In the genomic region with DNA sequence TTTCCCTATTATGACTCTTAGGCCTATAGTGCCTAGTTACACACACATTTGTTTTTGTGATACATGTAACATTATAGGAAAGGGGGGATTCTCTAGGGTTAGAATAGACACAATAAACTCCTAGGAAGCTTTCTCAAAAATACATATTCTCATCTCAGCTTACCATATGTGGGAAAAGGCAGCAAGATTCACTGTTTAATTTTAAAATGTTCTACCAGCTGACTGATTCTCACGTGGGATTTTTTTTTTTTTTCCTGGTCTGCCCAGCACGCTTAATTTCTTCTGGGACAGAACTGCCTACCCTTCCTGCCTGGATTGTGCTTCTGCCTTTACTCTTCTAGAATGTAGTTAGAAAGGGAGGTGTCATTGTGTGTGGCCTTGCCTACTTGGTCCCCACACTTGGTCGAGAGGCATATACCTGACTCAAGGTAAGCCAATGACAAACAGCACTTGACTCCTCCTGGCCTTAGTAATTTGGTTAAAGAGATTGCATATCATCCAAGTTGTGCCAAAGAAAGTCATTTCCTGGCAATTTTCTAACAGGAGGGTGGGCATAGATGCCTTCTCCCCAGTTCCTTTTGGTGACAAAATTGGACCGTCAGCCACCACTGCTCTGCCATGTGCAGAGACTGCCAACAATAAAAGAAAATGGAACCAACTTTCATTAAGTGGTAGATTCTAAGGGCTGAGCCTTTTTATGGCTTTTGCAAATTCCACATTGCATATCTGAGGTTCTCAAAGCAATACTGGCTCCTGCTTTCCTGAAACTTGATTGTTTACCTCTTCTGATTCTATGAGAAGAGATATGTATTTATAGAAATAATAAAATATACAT, we compare ENCODE assay signal across 8 cellular contexts. TPM values are rescaled to one million over a fixed set of nuclear protein-coding genes. Genes with fewer than 3 reads are reported as not detected.
A peak's percentile ranks its signal among the peaks of the same experiment; 100 is the strongest.
DNase-seq lines count a peak whose midpoint lies in the region; ATAC-seq, FAIRE-seq and TF ChIP-seq lines count a peak whose summit lies in the region.

No MANE protein-coding gene starts in this region.

- H3K4me1 Mint-ChIP-seq in naive thymus-derived CD4-positive, alpha-beta T cell: peaks cover 6 to 66% (median 26%) of the 10 kb centered on the region in 7 donors

- H3K9me3 ChIP-seq in BLaER1 treated with 17β-estradiol and CSF1 and Interleukin-3, amounts not matched to agents 10 nM and 100 nM (replicated peaks in 1 of 11): peaks cover 0 to 14% (median 5%) of the 10 kb centered on the region in 11 experiments; a peak in 11 of 22 replicates
- no peaks in the 10 kb centered on the region for H3K9me3 ChIP-seq in GM12878 (replicated peaks; ENCODE audit: control insufficient read depth, insufficient read depth, low read length)
- no peaks in the 10 kb centered on the region for H3K9me3 ChIP-seq in naive thymus-derived CD4-positive, alpha-beta T cell (ENCODE audit: control insufficient read depth in 2 of 3, low read length in 3 of 3)

- no TSS peak for BruUV-seq in GM12878 (replicated peaks; lab: Mats Ljungman, UMichigan)

- CTCF ChIA-PET in GM12878 (lab: Yijun Ruan, JAX): interaction anchor here (0.6 to 1.1 kb wide), 4 partner anchors 70 to 480 kb away, joined by 3 read pairs; no protein-coding TSS in a partner anchor
- CTCF ChIA-PET in naive thymus-derived CD4-positive, alpha-beta T cell (lab: Charles Lee): no interaction called here

- in situ Hi-C loops in GM12878 (cut with MboI): loop anchor here (10.0 kb wide), 1 partner anchor 263 kb away; the partner anchor contains the start of gene SSR3

- no peak for TF ChIP-seq EP300 in GM12878 (IDR thresholded peaks at IDR 0.05; ENCODE audit: borderline replicate concordance in 1 of 2, control insufficient read depth in 1 of 2, low read depth in 2 of 2, low read length in 2 of 2)

- POLR2A ChIA-PET in GM12878 (lab: Charles Lee): interaction anchor here (0.7 to 1.2 kb wide), 5 partner anchors 128 to 270 kb away, joined by 3 to 8 read pairs (median 3); partner anchors contain the start of gene SSR3
- POLR2A ChIA-PET in naive thymus-derived CD4-positive, alpha-beta T cell (lab: Charles Lee): interaction anchor here (0.7 to 2.5 kb wide), 13 partner anchors 8 to 948 kb away, joined by 3 to 17 read pairs (median 4); partner anchors contain the start of genes CCNL1, LEKR1 and TIPARP

- no peak for TF ChIP-seq RAD21 in GM12878 (IDR thresholded peaks at IDR 0.05; ENCODE audit: insufficient read depth, low read depth, low read length)

- peaks cover 5 to 25% (median 14%) of the 10 kb centered on the region in 11 experiments; a peak in 15 of 22 replicates for H3K27me3 ChIP-seq in BLaER1 treated with 17β-estradiol and CSF1 and Interleukin-3, amounts not matched to agents 10 nM and 100 nM
- no peaks in the 10 kb centered on the region for H3K27me3 ChIP-seq in KMS-11 (ENCODE audit: insufficient read depth, low read depth)
- no peaks in the 10 kb centered on the region for H3K27me3 ChIP-seq in GM12878 (replicated peaks in 1 of 2; ENCODE audit: control insufficient read depth in 2 of 2, insufficient read depth in 2 of 2, low read length in 1 of 2)
- no peaks in the 10 kb centered on the region for H3K27me3 ChIP-seq in naive thymus-derived CD4-positive, alpha-beta T cell (ENCODE audit: control insufficient read depth in 2 of 2, insufficient read depth in 2 of 2, low read length in 2 of 2)

- intact Hi-C loops in GM12878 (cut with micrococcal nuclease; ENCODE audit: unreplicated experiment): loop anchor here (1.0 to 10.0 kb wide), 4 partner anchors 144 to 271 kb away; partner anchors contain the start of genes SSR3 and TIPARP
- intact Hi-C loops in naive thymus-derived CD4-positive, alpha-beta T cell (cut with micrococcal nuclease): loop anchor here (1.0 to 10.0 kb wide), 19 partner anchors 8 to 966 kb away; partner anchors contain the start of genes CCNL1 (in 2 of the 2), LEKR1 (in 2 of the 2), SLC33A1 (in 2 of the 2) and TIPARP (in 2 of the 2)

- peak overlapping the region in 2 of 10 experiments; percentile 59 to 62; a peak in 1 of 20 replicates for H3K4me3 ChIP-seq in BLaER1 treated with 17β-estradiol and CSF1 and Interleukin-3, amounts not matched to agents 10 nM and 100 nM
- H3K4me3 ChIP-seq in KMS-11 (IDR thresholded peaks at IDR 0.05; ENCODE audit: insufficient read depth, low read depth, low read length): peak overlapping the region; percentile 22
- peak overlapping the region; percentile 85 for H3K4me3 ChIP-seq in GM12878
- H3K4me3 ChIP-seq in naive thymus-derived CD4-positive, alpha-beta T cell (ENCODE audit: low read length): peak overlapping the region; percentile 64

- 69% methylated on average over 4 of the region's 4 CpGs for WGBS in GM12878 (ENCODE audit: insufficient coverage, insufficient replicate concordance, low lambda C conversion rate, missing lambda C conversion rate)

- ATAC-seq in GM12878 (no peak), GM21515 (IDR thresholded peaks at IDR 0.05; ENCODE audit: unreplicated experiment) (no peak)
- ATAC-seq in naive thymus-derived CD4-positive, alpha-beta T cell: no peak

- H3K9ac ChIP-seq in BLaER1 treated with 17β-estradiol and CSF1 and Interleukin-3, amounts not matched to agents 10 nM and 100 nM: peak overlapping the region in 1 of 11 experiments; percentile 66; a peak in 2 of 22 replicates
- H3K9ac ChIP-seq in KMS-11: peak overlapping the region; percentile 93
- H3K9ac ChIP-seq in GM12878 (ENCODE audit: control insufficient read depth, insufficient read depth, low read length): peak overlapping the region; percentile 87

- peak; percentile 46; the same call in 1 of the 2 replicates for TF ChIP-seq POLR2A in GM12878 (IDR thresholded peaks at IDR 0.05; ENCODE audit: low read depth, low read length)

- no peak for FAIRE-seq in GM12878 (lab: Jason Lieb, UNC)

- H3K9me3 Mint-ChIP-seq in naive thymus-derived CD4-positive, alpha-beta T cell: peaks cover 0 to 16% (median 0%) of the 10 kb centered on the region in 11 donors

- H3K4me2 ChIP-seq in BLaER1 treated with 17β-estradiol and CSF1 and Interleukin-3, amounts not matched to agents 10 nM and 100 nM: peak overlapping the region; percentile 76 to 96 (median 88); a peak in 17 of 22 replicates
- H3K4me2 ChIP-seq in KMS-11 (peak overlapping the region; percentile 97), GM12878 (ENCODE audit: control insufficient read depth, insufficient read depth) (peak overlapping the region; percentile 88)

- peaks cover 11 to 33% (median 16%) of the 10 kb centered on the region in 10 experiments; a peak in 19 of 20 replicates for H3K4me1 ChIP-seq in BLaER1 treated with 17β-estradiol and CSF1 and Interleukin-3, amounts not matched to agents 10 nM and 100 nM
- peaks cover 78% of the 10 kb centered on the region for H3K4me1 ChIP-seq in KMS-11 (ENCODE audit: low read depth, poor library complexity, severe bottlenecking)
- peaks cover 27% of the 10 kb centered on the region for H3K4me1 ChIP-seq in GM12878 (ENCODE audit: control insufficient read depth, insufficient read depth, low read length)
- peaks cover 8 to 10% of the 10 kb centered on the region in 2 donors for H3K4me1 ChIP-seq in naive thymus-derived CD4-positive, alpha-beta T cell (ENCODE audit: control insufficient read depth in 2 of 2, insufficient read depth in 2 of 2, low read length in 2 of 2)

- no peaks in the 10 kb centered on the region for H4K20me1 ChIP-seq in BLaER1 treated with 17β-estradiol and CSF1 and Interleukin-3, amounts not matched to agents 10 nM and 100 nM
- H4K20me1 ChIP-seq in KMS-11 (ENCODE audit: insufficient read depth): no peaks in the 10 kb centered on the region
- no peaks in the 10 kb centered on the region for H4K20me1 ChIP-seq in GM12878 (ENCODE audit: control insufficient read depth, insufficient read depth)

- DNase-seq in GM12878 (ENCODE audit: low read depth, low spot score) (no peak), amygdala (lab: John Stamatoyannopoulos, UW) (no peak), substantia nigra (lab: John Stamatoyannopoulos, UW) (no peak), HK-2 (ENCODE audit: unreplicated experiment) (no peak)
- DNase-seq in naive thymus-derived CD4-positive, alpha-beta T cell: no peak

- TF ChIP-seq CTCF in KMS-11 (conservative IDR thresholded peaks at IDR 0.05; ENCODE audit: low read depth, low read length) (no peak), GM12878 (IDR thresholded peaks at IDR 0.05 in 2 of 3, conservative IDR thresholded peaks at IDR 0.05 in 1 of 3; ENCODE audit: control insufficient read depth in 2 of 3, extremely low read depth in 1 of 3, insufficient read depth in 1 of 3, low read depth in 3 of 3, low read length in 3 of 3) (no peak)

- H2AFZ ChIP-seq in KMS-11 (ENCODE audit: low read depth) (peak overlapping the region; percentile 59), GM12878 (ENCODE audit: control insufficient read depth, low read depth, low read length) (peak overlapping the region; percentile 88; the same call in 1 of the 2 replicates)

- peaks cover 0 to 19% (median 4%) of the 10 kb centered on the region in 5 donors for H3K36me3 Mint-ChIP-seq in naive thymus-derived CD4-positive, alpha-beta T cell

- H3K27ac Mint-ChIP-seq in naive thymus-derived CD4-positive, alpha-beta T cell: peak overlapping the region; percentile 90 to 99 (median 96)

- H3K79me2 ChIP-seq in KMS-11 (ENCODE audit: insufficient read depth, low read depth) (peaks cover 12% of the 10 kb centered on the region; the same call in 1 of the 2 replicates), GM12878 (ENCODE audit: control insufficient read depth, insufficient read depth, low read length) (peaks cover 42% of the 10 kb centered on the region)

- H3K4me3 Mint-ChIP-seq in naive thymus-derived CD4-positive, alpha-beta T cell: peak overlapping the region; percentile 87 to 97 (median 95)

- SMC1A ChIA-PET in GM12878 (lab: Charles Lee; ENCODE audit: uncharacterized antibody, unreplicated experiment): interaction anchor here (0.6 to 2.4 kb wide), 15 partner anchors 9 to 320 kb away, joined by 3 to 9 read pairs (median 3); no protein-coding TSS in a partner anchor

- RAD21 ChIA-PET in GM12878 (lab: Charles Lee; ENCODE audit: unreplicated experiment): interaction anchor here (0.7 to 1.8 kb wide), 11 partner anchors 9 to 357 kb away, joined by 3 to 9 read pairs (median 4); partner anchors contain the start of gene SSR3

- H3K27me3 Mint-ChIP-seq in naive thymus-derived CD4-positive, alpha-beta T cell: no peaks in the 10 kb centered on the region

- H3K27ac ChIP-seq in BLaER1 treated with 17β-estradiol and CSF1 and Interleukin-3, amounts not matched to agents 10 nM and 100 nM: peak overlapping the region in 2 of 11 experiments; percentile 51 to 59; a peak in 2 of 22 replicates
- H3K27ac ChIP-seq in KMS-11 (peak overlapping the region; percentile 99), GM12878 (ENCODE audit: control insufficient read depth, insufficient read depth) (peak overlapping the region; percentile 95), substantia nigra (ENCODE audit: low read depth, low read length, poor library complexity, severe bottlenecking) (no peak overlapping the region)
- peak overlapping the region; percentile 67 for H3K27ac ChIP-seq in naive thymus-derived CD4-positive, alpha-beta T cell (ENCODE audit: low read depth, low read length)

- H3K36me3 ChIP-seq in BLaER1 treated with 17β-estradiol and CSF1 and Interleukin-3, amounts not matched to agents 10 nM and 100 nM: no peaks in the 10 kb centered on the region
- H3K36me3 ChIP-seq in KMS-11 (ENCODE audit: insufficient read depth): no peaks in the 10 kb centered on the region
- H3K36me3 ChIP-seq in GM12878 (ENCODE audit: control insufficient read depth in 2 of 2, insufficient read depth in 2 of 2, low read length in 1 of 2): no peaks in the 10 kb centered on the region
- H3K36me3 ChIP-seq in naive thymus-derived CD4-positive, alpha-beta T cell (ENCODE audit: control insufficient read depth in 2 of 3, insufficient read depth in 3 of 3, low read length in 3 of 3): no peaks in the 10 kb centered on the region

RNA-seq across cellular contexts. Expression of gene LEKR1, which starts 8.0 kb away (rescaled TPM):
- total RNA-seq in GM12878 (2013; cell fraction: nucleolus; rRNA removed): 13.6 and 45.8 TPM in 2 replicates
- total RNA-seq in GM12878 (2014; rRNA removed) (0.76 and 1.2 TPM in 2 replicates), GM12878 (2014; rRNA removed; fragmentation: Illumina TruSeq; extraction: Trizol) (1.1 and 2.8 TPM in 2 replicates), GM12878 (2021) (1.1 and 1.2 TPM in 2 replicates)
- 0.37 TPM for polyA plus RNA-seq in GM12878 (2011; ENCODE audit: low read depth)
- polyA plus RNA-seq in GM12878 (2011; rRNA removed) (0.90 and 3.1 TPM in 2 replicates), GM12878 (2014; fragmentation: Illumina TruSeq; extraction: Trizol) (0.48 and 2.2 TPM in 2 replicates), GM12878 (2014; fragmentation: Nextera tagmentation; extraction: Ambion mirVana) (1 to 10 TPM; 1.3 to 1.6 TPM), GM12878 (2014; rRNA removed) (1.3 and 1.6 TPM in 2 replicates), GM12878 (2016; fragmentation: Nextera tagmentation; extraction: Ambion mirVana) (1 to 10 TPM; 2.6 to 3.2 TPM)
- 0.33 and 0.84 TPM in 2 replicates for polyA plus RNA-seq in GM12878 (2011; cell fraction: cytosol; rRNA removed)
- polyA plus RNA-seq in GM12878 (2011; cell fraction: nucleus; rRNA removed): 1.1 and 1.7 TPM in 2 replicates
- 0.83 and 1.1 TPM in 2 replicates for polyA plus RNA-seq in GM12878 (2012)
- 2.3 TPM in 2 replicates for polyA minus RNA-seq in GM12878 (2011; rRNA and poly(A)+ RNA removed)
- not detected in 2 replicates for polyA minus RNA-seq in GM12878 (2011; cell fraction: cytosol; rRNA and poly(A)+ RNA removed)
- polyA minus RNA-seq in GM12878 (2011; cell fraction: nucleus; rRNA and poly(A)+ RNA removed): 5.2 and 6.0 TPM in 2 replicates
- total RNA-seq in naive thymus-derived CD4-positive, alpha-beta T cell: 1 to 10 TPM in 3 of 5 experiments, under 1 TPM in 2; 0.31 to 5.1 (median 1.2) TPM
- under 1 TPM; 0.19 to 0.33 TPM for polyA plus RNA-seq in naive thymus-derived CD4-positive, alpha-beta T cell
